16 cellular contexts compared by ENCODE assay signal in genomic region chr17:68257924-68258323, GRCh38. TPM values are rescaled to one million over a fixed set of nuclear protein-coding genes. Genes with fewer than 3 reads are reported as not detected.
DNase-seq lines count a peak whose midpoint lies in the region; ATAC-seq, FAIRE-seq and TF ChIP-seq lines count a peak whose summit lies in the region.
"Had no signal": no experiment of that assay in that cellular context is flagged by ENCODE, and none has a peak within 500 bp of the region (broad histone marks: within the 10 kb centered on the region; RNA-seq: fewer than 3 reads in every experiment).

No MANE protein-coding gene starts in this region.

- peaks cover 48% of the 10 kb centered on the region; the same call in 1 of the 2 replicates for H3K79me2 ChIP-seq in OCI-LY7 (ENCODE audit: insufficient read depth, low read depth, low read length)

- no peak overlapping the region for H3K4me3 ChIP-seq in OCI-LY7 (ENCODE audit: low read depth, low read length, poor library complexity, severe bottlenecking)
- H3K4me3 ChIP-seq in bronchial epithelial cell (ENCODE audit: low read depth, low read length): no peak overlapping the region
- H3K4me3 ChIP-seq in transverse colon: no peak overlapping the region
- H3K4me3 ChIP-seq: Peyer's patch had no signal

- peak overlapping the region; percentile 53 for H3K4me2 ChIP-seq in OCI-LY7 (ENCODE audit: low read length)

- no peak for FAIRE-seq in bronchial epithelial cell (lab: Jason Lieb, UNC)
- FAIRE-seq: urothelium cell line had no signal

- H3K4me1 Mint-ChIP-seq in activated T-cell treated with anti-CD3 and anti-CD28 coated beads, Interleukin-2, amount 50 U/mL, for 72 hours (ENCODE audit: low read depth): peaks cover 89% of the 10 kb centered on the region

- POLR2A ChIA-PET in OCI-LY7 (lab: Charles Lee): interaction anchor here (0.6 to 4.4 kb wide), 14 partner anchors 9 to 204 kb away, joined by 3 to 45 read pairs (median 4); partner anchors contain the start of gene AMZ2

- H4K20me1 ChIP-seq in OCI-LY7 (ENCODE audit: insufficient read depth, low read length): no peaks in the 10 kb centered on the region

- intact Hi-C loops in OCI-LY7 (cut with micrococcal nuclease; ENCODE audit: unreplicated experiment) (no loop called here), transverse colon (cut with DNase I; ENCODE audit: low total_unique reads) (no loop called here)

- no peak for TF ChIP-seq POLR2A in transverse colon (IDR thresholded peaks at IDR 0.05)

- H3K9me3 ChIP-seq in OCI-LY7 (ENCODE audit: low read length): peaks cover 9% of the 10 kb centered on the region; the same call in 1 of the 2 replicates
- H3K9me3 ChIP-seq in transverse colon: no peaks in the 10 kb centered on the region
- H3K9me3 ChIP-seq: Peyer's patch had no signal

- peaks cover 60% of the 10 kb centered on the region for H3K36me3 ChIP-seq in OCI-LY7 (ENCODE audit: insufficient read depth, low read length)
- H3K36me3 ChIP-seq in bronchial epithelial cell (ENCODE audit: control insufficient read depth, insufficient read depth, low read length): peaks cover 2% of the 10 kb centered on the region
- peaks cover 0 to 6% (median 0%) of the 10 kb centered on the region in 4 donors for H3K36me3 ChIP-seq in transverse colon

- H3K27me3 ChIP-seq in bronchial epithelial cell (ENCODE audit: control insufficient read depth, insufficient read depth, low read length) (no peaks in the 10 kb centered on the region), transverse colon (no peaks in the 10 kb centered on the region)
- H3K27me3 ChIP-seq: foreskin keratinocyte, Peyer's patch had no signal

- H3K36me3 Mint-ChIP-seq in activated T-cell treated with anti-CD3 and anti-CD28 coated beads, Interleukin-2, amount 50 U/mL, for 72 hours (ENCODE audit: insufficient read depth in 2 of 2): peaks cover 17 to 42% of the 10 kb centered on the region in 2 donors

- H3K4me3 Mint-ChIP-seq in activated T-cell treated with anti-CD3 and anti-CD28 coated beads, Interleukin-2, amount 50 U/mL, for 72 hours: peak overlapping the region; percentile 74 to 85

- H3K9me3 Mint-ChIP-seq in activated T-cell treated with anti-CD3 and anti-CD28 coated beads, Interleukin-2, amount 50 U/mL, for 72 hours: no peaks in the 10 kb centered on the region

- peak overlapping the region; percentile 96 for H3K27ac Mint-ChIP-seq in activated T-cell treated with anti-CD3 and anti-CD28 coated beads, Interleukin-2, amount 50 U/mL, for 72 hours

- H2AFZ ChIP-seq in OCI-LY7 (ENCODE audit: low read length): no peak overlapping the region; the same call in 1 of the 2 replicates

- peak overlapping the region; percentile 90 for H3K27ac ChIP-seq in OCI-LY7 (ENCODE audit: low read depth, low read length, poor library complexity, severe bottlenecking)
- peak overlapping the region in 3 of 4 donors; percentile 5 to 74 (median 53) for H3K27ac ChIP-seq in transverse colon

- H3K9me2 ChIP-seq in OCI-LY7 (ENCODE audit: insufficient read depth, low read length): no peaks in the 10 kb centered on the region

- TF ChIP-seq CTCF in OCI-LY7 (conservative IDR thresholded peaks at IDR 0.05; ENCODE audit: low read length) (no peak), bronchial epithelial cell (IDR thresholded peaks at IDR 0.05; ENCODE audit: insufficient read depth, low read length, severe bottlenecking) (no peak), transverse colon (IDR thresholded peaks at IDR 0.05) (no peak)

- TF ChIP-seq EP300 in transverse colon (IDR thresholded peaks at IDR 0.05; ENCODE audit: low read depth): no peak

- H3K27me3 Mint-ChIP-seq in activated T-cell treated with anti-CD3 and anti-CD28 coated beads, Interleukin-2, amount 50 U/mL, for 72 hours (ENCODE audit: low read depth): no peaks in the 10 kb centered on the region

- peaks cover 92% of the 10 kb centered on the region for H3K4me1 ChIP-seq in OCI-LY7 (ENCODE audit: insufficient read depth, low read length, poor library complexity, severe bottlenecking)
- peaks cover 0 to 15% (median 5%) of the 10 kb centered on the region in 4 donors for H3K4me1 ChIP-seq in transverse colon

- in situ Hi-C loops in transverse colon (cut with MboI; ENCODE audit: low pct_ligation_motif_present in 1 of 4, low pct_unique_long_range_greater_than_20kb in 1 of 4, low sequenced_read_pairs in 3 of 4): loop anchor here in 2 of 4 donors (10.0 to 25.0 kb wide), 2 partner anchors 197 to 504 kb away; partner anchors contain the start of gene WIPI1 (in 1 of the 2)

- ATAC-seq in activated T-cell treated with anti-CD3 and anti-CD28 coated beads, Interleukin-2, amount 50 U/mL, for 72 hours (replicated peaks in 1 of 2): peak; percentile 41 to 51
- no peak for ATAC-seq in GM19395 (IDR thresholded peaks at IDR 0.05; ENCODE audit: unreplicated experiment)
- no peak for ATAC-seq in GM19035 (IDR thresholded peaks at IDR 0.05; ENCODE audit: unreplicated experiment)
- ATAC-seq: foreskin keratinocyte had no signal

- BruUV-seq in OCI-LY7 (replicated peaks; lab: Mats Ljungman, UMichigan): no TSS peak

- no peak for DNase-seq in activated T-cell treated with anti-CD3 and anti-CD28 coated beads, Interleukin-2, amount 50 U/mL, for 72 hours
- no peak for DNase-seq in activated T-cell treated with anti-CD3 and anti-CD28 coated beads, Interleukin-2, amount 50 U/mL, for 1 hour
- DNase-seq in OCI-LY7 (ENCODE audit: low spot score) (no peak), bronchial epithelial cell (ENCODE audit: low read depth) (peak; percentile 45), transverse colon (no peak), NCI-H748 treated with DMSO at 0.1 percent for 48 hours (lab: John Stamatoyannopoulos, UW) (no peak)
- DNase-seq: effector CD4-positive, alpha-beta T cell; EL; foreskin keratinocyte; midbrain; NCI-H2227 treated with DMSO at 0.1 percent for 48 hours; Peyer's patch; T1000 had no signal

- CTCF ChIA-PET in OCI-LY7 (lab: Charles Lee; ENCODE audit: unreplicated experiment): no interaction called here

RNA-seq across cellular contexts. Expression of gene AMZ2, which starts 10.1 kb away (rescaled TPM):
- total RNA-seq in activated T-cell treated with anti-CD3 and anti-CD28 coated beads, Interleukin-2, amount 50 U/mL, for 72 hours: 100 to 1,000 TPM; 185 to 224 TPM
- 105 and 117 TPM in 2 replicates for total RNA-seq in OCI-LY7 (2014; rRNA removed; shearing (Covaris generic))
- 248 and 285 TPM in 2 replicates for total RNA-seq in OCI-LY7 (2022)
- 107 and 109 TPM in 2 replicates for total RNA-seq in bronchial epithelial cell
- 10 to 100 TPM in 3 of 4 donors, not detected in 1; 32.7 to 45.6 (median 32.8) TPM for total RNA-seq in transverse colon

RNA-seq across cellular contexts. Expression of gene SLC16A6, which starts 33.0 kb away (rescaled TPM):
- 1 to 10 TPM; 5.9 to 8.7 TPM for total RNA-seq in activated T-cell treated with anti-CD3 and anti-CD28 coated beads, Interleukin-2, amount 50 U/mL, for 72 hours
- total RNA-seq in OCI-LY7 (2014; rRNA removed; shearing (Covaris generic)): 3.7 and 4.5 TPM in 2 replicates
- total RNA-seq in OCI-LY7 (2022) (15.4 and 18.9 TPM in 2 replicates), bronchial epithelial cell (under 0.01 and 0.26 TPM in 2 replicates), transverse colon (under 1 TPM in 2 of 4 donors, not detected in 2; 0.14 to 0.48 TPM)
- total RNA-seq: foreskin keratinocyte had no signal

RNA-seq across cellular contexts. Expression of gene ARSG, which starts 33.4 kb away (rescaled TPM):
- 10 to 100 TPM; 24.2 to 24.6 TPM for total RNA-seq in activated T-cell treated with anti-CD3 and anti-CD28 coated beads, Interleukin-2, amount 50 U/mL, for 72 hours
- 24.2 and 26.1 TPM in 2 replicates for total RNA-seq in OCI-LY7 (2014; rRNA removed; shearing (Covaris generic))
- total RNA-seq in OCI-LY7 (2022) (51.6 and 53.0 TPM in 2 replicates), bronchial epithelial cell (0.79 and 0.90 TPM in 2 replicates), transverse colon (1 to 10 TPM in 2 of 4 donors, under 1 TPM in 1, not detected in 1; 0.41 to 4.4 (median 1.6) TPM)

Comparison
In these comparisons a context has a peak if more than half of its experiments do, and no peak if none do; other contexts are left out.
1. ATAC-seq: peak in activated T-cell treated with anti-CD3 and anti-CD28 coated beads, Interleukin-2, amount 50 U/mL, for 72 hours (2 of 2); none in GM19395 (single experiment) and GM19035 (single experiment).
2. RNA of gene ARSG, which starts 33.4 kb away (total RNA-seq): 24.2 to 53.0 TPM in OCI-LY7 and 24.2 to 24.6 TPM in activated T-cell treated with anti-CD3 and anti-CD28 coated beads, Interleukin-2, amount 50 U/mL, for 72 hours; 0.41 to 4.4 TPM in transverse colon and 0.79 to 0.90 TPM in bronchial epithelial cell; every median in the first group is over 4 times any median in the second.